18 cellular contexts compared by ENCODE assay signal in the genomic region with DNA sequence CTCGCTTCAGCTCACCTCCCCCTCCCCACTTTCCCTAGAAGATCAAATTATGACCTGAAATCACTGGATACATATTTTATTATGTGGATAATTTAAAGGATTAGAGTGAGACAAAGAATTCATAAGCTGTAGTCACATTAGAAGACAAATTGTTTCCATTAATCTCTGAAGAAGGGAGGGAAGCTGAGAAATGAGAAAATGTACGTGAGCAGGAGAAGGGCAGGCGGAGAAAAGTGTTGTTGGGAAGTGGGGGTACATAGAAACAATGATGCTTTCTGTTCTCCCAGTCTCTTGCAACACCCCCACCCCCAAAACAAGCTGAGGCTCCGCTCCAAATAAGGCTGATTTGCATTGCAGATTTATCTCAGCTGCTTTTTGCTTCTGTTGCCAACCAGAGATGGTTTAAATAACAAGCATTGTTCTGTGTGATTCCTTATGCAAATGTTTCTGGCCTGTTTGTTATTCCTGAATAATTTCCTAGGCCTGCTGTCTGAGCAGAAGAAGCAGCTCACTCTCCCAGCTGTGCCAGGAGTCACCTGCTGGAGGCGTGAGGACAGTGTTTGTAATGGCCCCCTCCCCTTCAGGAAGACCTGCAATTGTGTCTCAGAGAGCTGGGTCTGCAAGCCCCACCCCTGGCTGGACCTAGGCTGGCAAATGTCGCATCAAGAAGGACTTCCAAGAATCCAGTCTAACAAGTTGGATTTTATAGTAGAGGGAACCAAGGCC.
DNase-seq lines count a peak whose midpoint lies in the region; ATAC-seq and TF ChIP-seq lines count a peak whose summit lies in the region.
"Had no signal": no experiment of that assay in that cellular context is flagged by ENCODE, and none has a peak within 500 bp of the region (broad histone marks: within the 10 kb centered on the region; RNA-seq: fewer than 3 reads in every experiment).

No MANE protein-coding gene starts in this region.

- H3K27me3 ChIP-seq in right lobe of liver, result no peaks in the 10 kb centered on the region
- H3K27me3 ChIP-seq in esophagus muscularis mucosa, result no peaks in the 10 kb centered on the region
- H3K27me3 ChIP-seq in upper lobe of left lung, result no peaks in the 10 kb centered on the region
- H3K27me3 ChIP-seq: neutrophil, tibial nerve had no signal

- H3K27ac ChIP-seq in right lobe of liver, result no peak overlapping the region
- no peak overlapping the region for H3K27ac ChIP-seq in esophagus muscularis mucosa (replicated peaks in 1 of 4)
- no peak overlapping the region for H3K27ac ChIP-seq in upper lobe of left lung
- H3K27ac ChIP-seq: KMS-11, neutrophil had no signal

- WGBS in right lobe of liver (ENCODE audit: insufficient coverage, low coverage, low lambda C conversion rate, missing lambda C conversion rate), result 61% methylated on average over 5 of the region's 6 CpGs
- 44% methylated on average over 5 of the region's 6 CpGs for WGBS in esophagus muscularis mucosa
- WGBS in upper lobe of left lung, 2 donors, result 72 to 86% methylated on average over 5 to 6 of the region's 6 CpGs

- H3K4me3 ChIP-seq in right lobe of liver, result no peak overlapping the region
- H3K4me3 ChIP-seq in esophagus muscularis mucosa, result no peak overlapping the region
- H3K4me3 ChIP-seq in upper lobe of left lung, result no peak overlapping the region
- H3K4me3 ChIP-seq: tibial nerve had no signal

- H3K4me1 ChIP-seq in right lobe of liver (no peaks in the 10 kb centered on the region), esophagus muscularis mucosa (peaks cover 0 to 15% (median 11%) of the 10 kb centered on the region in 4 donors), upper lobe of left lung (no peaks in the 10 kb centered on the region)

- no peak for ATAC-seq in right lobe of liver
- no peak for ATAC-seq in upper lobe of left lung (ENCODE audit: low FRiP score in 2 of 2)
- ATAC-seq: effector memory CD8-positive, alpha-beta T cell had no signal

- no peak for TF ChIP-seq CTCF in right lobe of liver (IDR thresholded peaks at IDR 0.05)
- TF ChIP-seq CTCF in esophagus muscularis mucosa (IDR thresholded peaks at IDR 0.05), result no peak
- no peak for TF ChIP-seq CTCF in upper lobe of left lung (IDR thresholded peaks at IDR 0.05)

- no peaks in the 10 kb centered on the region for H3K9me3 ChIP-seq in right lobe of liver
- H3K9me3 ChIP-seq in esophagus muscularis mucosa, result no peaks in the 10 kb centered on the region
- no peaks in the 10 kb centered on the region for H3K9me3 ChIP-seq in upper lobe of left lung
- H3K9me3 ChIP-seq: neutrophil, tibial nerve had no signal

- peak; percentile 96 for DNase-seq in Ammon's horn (ENCODE audit: low spot score)
- peak; percentile 100 for DNase-seq in NCI-H526 treated with DMSO at 0.1 percent for 48 hours (lab: John Stamatoyannopoulos, UW)
- peak; percentile 99 for DNase-seq in globus pallidus (ENCODE audit: low spot score)
- peak; percentile 84 for DNase-seq in middle frontal gyrus (ENCODE audit: extremely low spot score, low spot score)
- no peak for DNase-seq in right lobe of liver
- no peak for DNase-seq in esophagus muscularis mucosa (ENCODE audit: extremely low spot score)
- DNase-seq in COR-L47 (lab: John Stamatoyannopoulos, UW), result no peak
- no peak for DNase-seq in upper lobe of left lung
- DNase-seq: ACHN; activated CD4-positive, alpha-beta T cell treated with anti-CD3 and anti-CD28 coated beads, Interleukin-2, amount 50 U/mL, for 4 hours; activated T-cell treated with anti-CD3 and anti-CD28 coated beads, Interleukin-2, amount 50 U/mL, for 24 hours; effector memory CD8-positive, alpha-beta T cell; NCI-H1105 treated with DMSO at 0.1 percent for 48 hours; NCI-H226; stimulated activated CD4-positive, alpha-beta T cell treated with anti-CD3 and anti-CD28 coated beads, Interleukin-4, amount 100 ng/mL, for 4 hours had no signal

- intact Hi-C loops in right lobe of liver (cut with DNase I) (no loop called here), esophagus muscularis mucosa (cut with DNase I) (no loop called here)

- no peak for TF ChIP-seq EP300 in esophagus muscularis mucosa (IDR thresholded peaks at IDR 0.05)
- no peak for TF ChIP-seq EP300 in upper lobe of left lung (IDR thresholded peaks at IDR 0.05)

- TF ChIP-seq POLR2A in right lobe of liver (IDR thresholded peaks at IDR 0.05) (no peak), esophagus muscularis mucosa (IDR thresholded peaks at IDR 0.05; ENCODE audit: low read depth) (no peak), upper lobe of left lung (IDR thresholded peaks at IDR 0.05) (no peak)

- H3K36me3 ChIP-seq in right lobe of liver (no peaks in the 10 kb centered on the region), esophagus muscularis mucosa (no peaks in the 10 kb centered on the region), upper lobe of left lung (no peaks in the 10 kb centered on the region)
- H3K36me3 ChIP-seq: neutrophil, tibial nerve had no signal

Comparison
In these comparisons a context has a peak if more than half of its experiments do, and no peak if none do; other contexts are left out.
1. DNase-seq: peak in Ammon's horn (single experiment), NCI-H526 treated with DMSO at 0.1 percent for 48 hours (single experiment), globus pallidus (single experiment) and middle frontal gyrus (single experiment); none in right lobe of liver (0 of 3), esophagus muscularis mucosa (single experiment), COR-L47 (single experiment) and upper lobe of left lung (0 of 2).